Comparison of ENCODE assay signal across 8 cellular contexts in genomic region chr17:80855968-80856862, GRCh38.
A peak's percentile ranks its signal among the peaks of the same experiment; 100 is the strongest.
DNase-seq lines count a peak whose midpoint lies in the region; ATAC-seq and TF ChIP-seq lines count a peak whose summit lies in the region.

No MANE protein-coding gene starts in this region.

- intact Hi-C loops in activated T-helper 2 cell treated with anti-CD3 and anti-CD28 coated beads, Interferon-gamma antibody, Interleukin-2, Interleukin-4, amounts not matched to agents 10 μg/mL and 5 μg/mL and 100 μg/mL, durations not matched to agents 14 hours and 24 hours and 36 hours (cut with micrococcal nuclease) = loop anchor here (1.0 to 2.0 kb wide), 4 partner anchors 21 to 97 kb away; no protein-coding TSS in a partner anchor
- intact Hi-C loops in cardiac septum (cut with DNase I) = loop anchor here (5.0 kb wide), 1 partner anchor 101 kb away; no protein-coding TSS in a partner anchor

- peaks cover 78% of the 10 kb centered on the region for H3K36me3 Mint-ChIP-seq in activated T-helper 2 cell treated with anti-CD3 and anti-CD28 coated beads, Interferon-gamma antibody, Interleukin-2, Interleukin-4, amounts not matched to agents 10 μg/mL and 5 μg/mL and 100 μg/mL, durations not matched to agents 14 hours and 24 hours and 36 hours (ENCODE audit: low read depth)

- peak overlapping the region; percentile 93 for H3K27ac ChIP-seq in RWPE1

- ATAC-seq in HG02870 (IDR thresholded peaks at IDR 0.05; ENCODE audit: unreplicated experiment) = peak; percentile 88

- CTCF ChIA-PET in RWPE1 (lab: Yijun Ruan, JAX) = interaction anchor here (1.2 kb wide), 1 partner anchor 10 kb away, joined by 4 read pairs; no protein-coding TSS in a partner anchor

- H3K27ac Mint-ChIP-seq in activated T-helper 2 cell treated with anti-CD3 and anti-CD28 coated beads, Interferon-gamma antibody, Interleukin-2, Interleukin-4, amounts not matched to agents 10 μg/mL and 5 μg/mL and 100 μg/mL, durations not matched to agents 14 hours and 24 hours and 36 hours = peak overlapping the region; percentile 97

- TF ChIP-seq CTCF in GM13977 (IDR thresholded peaks at IDR 0.05; ENCODE audit: extremely low read depth, insufficient read depth, missing control alignments) (no peak), RWPE1 (conservative IDR thresholded peaks at IDR 0.05; ENCODE audit: low read depth) (no peak)

- DNase-seq in GM13977 (ENCODE audit: low spot score) = peak; percentile 90
- peak; percentile 89 for DNase-seq in RWPE1 (ENCODE audit: low spot score)
- DNase-seq in activated T-helper 2 cell treated with anti-CD3 and anti-CD28 coated beads, Interferon-gamma antibody, Interleukin-2, Interleukin-4, amounts not matched to agents 10 μg/mL and 5 μg/mL and 100 μg/mL, durations not matched to agents 14 hours and 24 hours and 36 hours (ENCODE audit: low spot score) = peak; percentile 88
- DNase-seq in cardiac septum (ENCODE audit: low spot score) = peak; percentile 88
- peak; percentile 92 for DNase-seq in stimulated activated CD4-positive, alpha-beta T cell treated with anti-CD3 and anti-CD28 coated beads, Interleukin-4, amount 100 ng/mL, for 24 hours
- no peak for DNase-seq in NCI-H2171 (lab: John Stamatoyannopoulos, UW)
- no peak for DNase-seq in cerebellar nuclear complex (lab: John Stamatoyannopoulos, UW)

- no peaks in the 10 kb centered on the region for H3K9me3 Mint-ChIP-seq in activated T-helper 2 cell treated with anti-CD3 and anti-CD28 coated beads, Interferon-gamma antibody, Interleukin-2, Interleukin-4, amounts not matched to agents 10 μg/mL and 5 μg/mL and 100 μg/mL, durations not matched to agents 14 hours and 24 hours and 36 hours

- H3K4me3 Mint-ChIP-seq in activated T-helper 2 cell treated with anti-CD3 and anti-CD28 coated beads, Interferon-gamma antibody, Interleukin-2, Interleukin-4, amounts not matched to agents 10 μg/mL and 5 μg/mL and 100 μg/mL, durations not matched to agents 14 hours and 24 hours and 36 hours (ENCODE audit: low read depth) = peak overlapping the region; percentile 37

- H3K4me1 Mint-ChIP-seq in activated T-helper 2 cell treated with anti-CD3 and anti-CD28 coated beads, Interferon-gamma antibody, Interleukin-2, Interleukin-4, amounts not matched to agents 10 μg/mL and 5 μg/mL and 100 μg/mL, durations not matched to agents 14 hours and 24 hours and 36 hours (ENCODE audit: low read depth) = peaks cover 69% of the 10 kb centered on the region

- in situ Hi-C loops in GM13977 (cut with MboI; ENCODE audit: low pct_unique_long_range_greater_than_20kb, low sequenced_read_pairs, unreplicated experiment) = no loop called here

- H3K27me3 Mint-ChIP-seq in activated T-helper 2 cell treated with anti-CD3 and anti-CD28 coated beads, Interferon-gamma antibody, Interleukin-2, Interleukin-4, amounts not matched to agents 10 μg/mL and 5 μg/mL and 100 μg/mL, durations not matched to agents 14 hours and 24 hours and 36 hours (ENCODE audit: low read depth) = no peaks in the 10 kb centered on the region

- POLR2A ChIA-PET in RWPE1 (lab: Yijun Ruan, JAX; ENCODE audit: low non-redundant PET) = no interaction called here

Comparison
In these comparisons a context has a peak if more than half of its experiments do, and no peak if none do; other contexts are left out.
1. DNase-seq: peak in GM13977 (single experiment), RWPE1 (single experiment), activated T-helper 2 cell treated with anti-CD3 and anti-CD28 coated beads, Interferon-gamma antibody, Interleukin-2, Interleukin-4, amounts not matched to agents 10 μg/mL and 5 μg/mL and 100 μg/mL, durations not matched to agents 14 hours and 24 hours and 36 hours (single experiment), cardiac septum (single experiment) and stimulated activated CD4-positive, alpha-beta T cell treated with anti-CD3 and anti-CD28 coated beads, Interleukin-4, amount 100 ng/mL, for 24 hours (single experiment); none in NCI-H2171 (single experiment) and cerebellar nuclear complex (0 of 2).